In the genomic region with DNA sequence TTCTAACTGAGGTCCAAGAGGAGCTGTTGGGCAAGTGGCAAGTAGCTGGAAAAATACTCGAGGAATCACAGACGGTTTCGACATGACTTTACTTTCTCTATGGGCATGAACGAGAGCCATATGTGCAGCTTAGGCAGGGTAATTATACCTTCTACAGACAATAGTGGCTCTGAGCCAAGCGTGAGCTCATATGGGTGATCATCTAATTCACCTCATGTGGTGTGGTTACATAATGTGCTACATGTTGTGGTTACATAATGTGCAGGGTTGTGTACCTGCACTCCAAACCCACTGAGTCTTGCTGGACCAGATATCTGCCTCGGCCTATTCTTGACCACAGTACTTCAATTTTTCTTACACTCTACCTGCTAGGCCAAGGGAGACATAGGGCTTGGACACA, we compare ENCODE assay signal across 18 cellular contexts.
DNase-seq lines count a peak whose midpoint lies in the region; ATAC-seq, FAIRE-seq and TF ChIP-seq lines count a peak whose summit lies in the region.
"Had no signal": no experiment of that assay in that cellular context is flagged by ENCODE, and none has a peak within 500 bp of the region (broad histone marks: within the 10 kb centered on the region; RNA-seq: fewer than 3 reads in every experiment).

No MANE protein-coding gene starts in this region.

- intact Hi-C loops in HepG2 (cut with micrococcal nuclease; ENCODE audit: unreplicated experiment): no loop called here
- intact Hi-C loops in right lobe of liver (cut with DNase I): no loop called here
- intact Hi-C loops in sciatic nerve (cut with DNase I): no loop called here

- no peaks in the 10 kb centered on the region for H3K27me3 Mint-ChIP-seq in type B pancreatic cell

- 24% methylated on average over 6 of the region's 6 CpGs for WGBS in HepG2 (ENCODE audit: low lambda C conversion rate)
- 64% methylated on average over 3 of the region's 6 CpGs for WGBS in right lobe of liver (ENCODE audit: insufficient coverage, low coverage, low lambda C conversion rate, missing lambda C conversion rate)

- no peak overlapping the region for H3K4me3 Mint-ChIP-seq in type B pancreatic cell
- H3K4me3 Mint-ChIP-seq: T-helper 1 cell treated with Interleukin-12 subunit alpha and Interleukin-12 subunit beta and Interleukin-4 antibody, amounts not matched to agents 30 μg/mL and 1 μg/mL, for 36 hours had no signal

- in situ Hi-C loops in HepG2 (cut with HindIII; ENCODE audit: extremely low pct_ligation_motif_present, low pct_unique_long_range_greater_than_20kb): loop anchor here (25.0 kb wide), 1 partner anchor 841 kb away; no protein-coding TSS in a partner anchor

- no peak overlapping the region for H3K4me3 ChIP-seq in HepG2 (replicated peaks in 1 of 3; ENCODE audit: insufficient read depth in 1 of 3, low read depth in 2 of 3, low read length in 3 of 3)
- H3K4me3 ChIP-seq in right lobe of liver: no peak overlapping the region
- H3K4me3 ChIP-seq: SK-N-MC had no signal

- H3K4me1 ChIP-seq in HepG2 (ENCODE audit: insufficient read depth, low read length) (no peaks in the 10 kb centered on the region), right lobe of liver (no peaks in the 10 kb centered on the region)

- H3K9me3 ChIP-seq in HepG2 (ENCODE audit: low read length) (no peaks in the 10 kb centered on the region), right lobe of liver (no peaks in the 10 kb centered on the region)

- H3K9me3 Mint-ChIP-seq in type B pancreatic cell: no peaks in the 10 kb centered on the region

- DNase-seq in HepG2 (ENCODE audit: low spot score): peak; percentile 4
- no peak for DNase-seq in right lobe of liver
- DNase-seq in HS-5 (ENCODE audit: low read depth): peak; percentile 15
- DNase-seq in NCI-H69 (lab: John Stamatoyannopoulos, UW): peak; percentile 73
- no peak for DNase-seq in type B pancreatic cell (ENCODE audit: extremely low spot score, unreplicated experiment)
- DNase-seq in NCI-H345 (lab: John Stamatoyannopoulos, UW): no peak
- no peak for DNase-seq in sciatic nerve (ENCODE audit: low spot score)
- no peak for DNase-seq in 8988T
- DNase-seq: DMS79 treated with DMSO at 0.1 percent for 48 hours, Karpas-422, NCI-H1436 treated with DMSO at 0.1 percent for 48 hours, NCI-H510A treated with DMSO at 0.1 percent for 48 hours had no signal

- FAIRE-seq in HepG2 (lab: Jason Lieb, UNC): no peak
- FAIRE-seq: G401.6, TTC549 had no signal

- no peaks in the 10 kb centered on the region for H3K27me3 ChIP-seq in HepG2 (ENCODE audit: control insufficient read depth in 1 of 2, insufficient read depth in 2 of 2, low read length in 2 of 2)
- H3K27me3 ChIP-seq in right lobe of liver: no peaks in the 10 kb centered on the region

- H3K4me2 ChIP-seq in HepG2 (ENCODE audit: low read depth, low read length): no peak overlapping the region

- POLR2A ChIA-PET in HepG2 (lab: Yijun Ruan, JAX): no interaction called here

- H4K20me1 ChIP-seq in HepG2 (ENCODE audit: insufficient read depth, low read length): no peaks in the 10 kb centered on the region

- TF ChIP-seq EP300 in HepG2 (IDR thresholded peaks at IDR 0.05; ENCODE audit: low read depth in 2 of 2, low read length in 2 of 2) (no peak), HepG2 (CRISPR knock-in tag; IDR thresholded peaks at IDR 0.05; ENCODE audit: borderline replicate concordance) (no peak)

- no peak overlapping the region for H3K27ac ChIP-seq in HepG2 (ENCODE audit: extremely low read length, insufficient read depth, low read length)
- no peak overlapping the region for H3K27ac ChIP-seq in right lobe of liver
- H3K27ac ChIP-seq: C4-2B, SK-N-MC had no signal

- ATAC-seq in HepG2: no peak
- no peak for ATAC-seq in right lobe of liver
- no peak for ATAC-seq in sciatic nerve
- ATAC-seq: Right ventricle myocardium inferior had no signal

- TF ChIP-seq RAD21 in HepG2 (CRISPR knock-in tag; IDR thresholded peaks at IDR 0.05): no peak

- no peak overlapping the region for H3K9ac ChIP-seq in HepG2 (ENCODE audit: insufficient read depth, low read depth, low read length)

- no peak overlapping the region for H2AFZ ChIP-seq in HepG2 (ENCODE audit: low read length)

- CTCF ChIA-PET in HepG2 (lab: Yijun Ruan, JAX; ENCODE audit: low intra/inter-chr PET ratio, low total read pairs): no interaction called here

- H3K36me3 Mint-ChIP-seq in type B pancreatic cell: no peaks in the 10 kb centered on the region

- H3K4me1 Mint-ChIP-seq in type B pancreatic cell (ENCODE audit: unreplicated experiment): no peaks in the 10 kb centered on the region

- no peak for TF ChIP-seq POLR2A in HepG2 (IDR thresholded peaks at IDR 0.05; ENCODE audit: insufficient read depth in 1 of 2, low read depth in 2 of 2, low read length in 2 of 2)
- TF ChIP-seq POLR2A in right lobe of liver (IDR thresholded peaks at IDR 0.05): no peak

- no peak for TF ChIP-seq CTCF in HepG2 (CRISPR knock-in tag; IDR thresholded peaks at IDR 0.05)
- TF ChIP-seq CTCF in right lobe of liver (IDR thresholded peaks at IDR 0.05): no peak
- no peak for TF ChIP-seq CTCF in type B pancreatic cell (conservative IDR thresholded peaks at IDR 0.05)

- H3K27ac Mint-ChIP-seq in type B pancreatic cell: peak overlapping the region; percentile 39
- H3K27ac Mint-ChIP-seq: T-helper 1 cell treated with Interleukin-12 subunit alpha and Interleukin-12 subunit beta and Interleukin-4 antibody, amounts not matched to agents 30 μg/mL and 1 μg/mL, for 36 hours had no signal

- H3K36me3 ChIP-seq in HepG2 (replicated peaks in 1 of 2; ENCODE audit: control insufficient read depth in 1 of 2, insufficient read depth in 2 of 2, low read length in 2 of 2): no peaks in the 10 kb centered on the region
- H3K36me3 ChIP-seq in right lobe of liver: no peaks in the 10 kb centered on the region

- H3K79me2 ChIP-seq in HepG2 (ENCODE audit: insufficient read depth, low read length): no peaks in the 10 kb centered on the region

- BruUV-seq in HepG2 (replicated peaks; lab: Mats Ljungman, UMichigan): no TSS peak

TF ChIP-seq in HepG2, 621 proteins besides CTCF, POLR2A, EP300 and RAD21:
- TF ChIP-seq SIN3A (IDR thresholded peaks at IDR 0.05; ENCODE audit: borderline replicate concordance, low read depth, low read length): no peak
- no peak for TF ChIP-seq MBD4 (IDR thresholded peaks at IDR 0.05; ENCODE audit: borderline replicate concordance, low read length)
- no peak for TF ChIP-seq KDM4B (CRISPR knock-in tag; IDR thresholded peaks at IDR 0.05)
- TF ChIP-seq, protein P1, sequence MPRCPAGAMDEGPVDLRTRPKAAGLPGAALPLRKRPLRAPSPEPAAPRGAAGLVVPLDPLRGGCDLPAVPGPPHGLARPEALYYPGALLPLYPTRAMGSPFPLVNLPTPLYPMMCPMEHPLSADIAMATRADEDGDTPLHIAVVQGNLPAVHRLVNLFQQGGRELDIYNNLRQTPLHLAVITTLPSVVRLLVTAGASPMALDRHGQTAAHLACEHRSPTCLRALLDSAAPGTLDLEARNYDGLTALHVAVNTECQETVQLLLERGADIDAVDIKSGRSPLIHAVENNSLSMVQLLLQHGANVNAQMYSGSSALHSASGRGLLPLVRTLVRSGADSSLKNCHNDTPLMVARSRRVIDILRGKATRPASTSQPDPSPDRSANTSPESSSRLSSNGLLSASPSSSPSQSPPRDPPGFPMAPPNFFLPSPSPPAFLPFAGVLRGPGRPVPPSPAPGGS (CRISPR knock-in tag; IDR thresholded peaks at IDR 0.05): no peak
- TF ChIP-seq RORA (CRISPR knock-in tag; IDR thresholded peaks at IDR 0.05): no peak
- TF ChIP-seq ZFYVE20 (CRISPR knock-in tag; IDR thresholded peaks at IDR 0.05; ENCODE audit: borderline replicate concordance, low read depth): no peak
- TF ChIP-seq ZNF451 (CRISPR knock-in tag; IDR thresholded peaks at IDR 0.05): no peak
- TF ChIP-seq KLF12 (CRISPR knock-in tag; IDR thresholded peaks at IDR 0.05; ENCODE audit: borderline replicate concordance): no peak
- TF ChIP-seq, protein P2, sequence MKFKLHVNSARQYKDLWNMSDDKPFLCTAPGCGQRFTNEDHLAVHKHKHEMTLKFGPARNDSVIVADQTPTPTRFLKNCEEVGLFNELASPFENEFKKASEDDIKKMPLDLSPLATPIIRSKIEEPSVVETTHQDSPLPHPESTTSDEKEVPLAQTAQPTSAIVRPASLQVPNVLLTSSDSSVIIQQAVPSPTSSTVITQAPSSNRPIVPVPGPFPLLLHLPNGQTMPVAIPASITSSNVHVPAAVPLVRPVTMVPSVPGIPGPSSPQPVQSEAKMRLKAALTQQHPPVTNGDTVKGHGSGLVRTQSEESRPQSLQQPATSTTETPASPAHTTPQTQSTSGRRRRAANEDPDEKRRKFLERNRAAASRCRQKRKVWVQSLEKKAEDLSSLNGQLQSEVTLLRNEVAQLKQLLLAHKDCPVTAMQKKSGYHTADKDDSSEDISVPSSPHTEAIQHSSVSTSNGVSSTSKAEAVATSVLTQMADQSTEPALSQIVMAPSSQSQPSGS (CRISPR knock-in tag; IDR thresholded peaks at IDR 0.05): no peak

Comparison
In these comparisons a context has a peak if more than half of its experiments do, and no peak if none do; other contexts are left out.
1. DNase-seq: peak in HepG2 (single experiment), HS-5 (single experiment) and NCI-H69 (single experiment); none in right lobe of liver (0 of 3), type B pancreatic cell (single experiment), NCI-H345 (single experiment), sciatic nerve (single experiment) and 8988T (single experiment).